8 cellular contexts compared by ENCODE assay signal in genomic region chr11:3837793-3838192, GRCh38. TPM values are rescaled to one million over a fixed set of nuclear protein-coding genes. Genes with fewer than 3 reads are reported as not detected.
DNase-seq lines count a peak whose midpoint lies in the region; ATAC-seq and TF ChIP-seq lines count a peak whose summit lies in the region.

No MANE protein-coding gene starts in this region.

- no peaks in the 10 kb centered on the region for H3K27me3 ChIP-seq in dorsolateral prefrontal cortex

- TF ChIP-seq CTCF in dorsolateral prefrontal cortex (IDR thresholded peaks at IDR 0.05 in 54 of 56, conservative IDR thresholded peaks at IDR 0.05 in 2 of 56; ENCODE audit: low read depth in 1 of 56, partially characterized antibody in 56 of 56), result no peak

- ATAC-seq in GM21619 (IDR thresholded peaks at IDR 0.05; ENCODE audit: unreplicated experiment) (no peak), HG03097 (IDR thresholded peaks at IDR 0.05; ENCODE audit: low FRiP score, unreplicated experiment) (no peak)

- intact Hi-C loops in dorsolateral prefrontal cortex (cut with DNase I) (loop anchor here in 1 of 2 donors (10.0 kb wide), 1 partner anchor 383 kb away; no protein-coding TSS in a partner anchor), posterior vena cava (cut with DNase I) (no loop called here)

- peak; percentile 22 for DNase-seq in ELR (ENCODE audit: low read depth)
- peak; percentile 47 for DNase-seq in NCI-H226
- peak in 3 of 10 donors; percentile 37 to 55 (median 47) for DNase-seq in dorsolateral prefrontal cortex
- peak; percentile 79 for DNase-seq in posterior vena cava (ENCODE audit: low spot score)
- no peak for DNase-seq in stimulated activated CD4-positive, alpha-beta T cell treated with anti-CD3 and anti-CD28 coated beads, Interleukin-4, amount 100 ng/mL, for 24 hours
- DNase-seq in activated CD8-positive, alpha-beta memory T cell treated with anti-CD3 and anti-CD28 coated beads, Interleukin-2, amount 50 U/mL, for 4 hours, result no peak

- peak overlapping the region in 57 of 59 donors; percentile 14 to 100 (median 83) for H3K27ac ChIP-seq in dorsolateral prefrontal cortex

- H3K4me3 ChIP-seq in dorsolateral prefrontal cortex, result peak overlapping the region in 30 of 59 donors; percentile 4 to 93 (median 36)

RNA-seq across cellular contexts. Expression of gene RHOG, which starts 3.0 kb away (rescaled TPM):
- total RNA-seq in dorsolateral prefrontal cortex (100 to 1,000 TPM in 1 of 120 experiments, 10 to 100 TPM in 119; 13.0 to 131 (median 35.8) TPM), posterior vena cava (10 to 100 TPM; 52.0 to 55.0 TPM)

RNA-seq across cellular contexts. Expression of gene STIM1, which starts 17.7 kb away (rescaled TPM):
- total RNA-seq in dorsolateral prefrontal cortex, result 10 to 100 TPM; 40.9 to 92.8 (median 69.6) TPM
- 10 to 100 TPM; 66.9 to 81.7 TPM for total RNA-seq in posterior vena cava

RNA-seq across cellular contexts. Expression of gene PGAP2, which starts 29.4 kb away (rescaled TPM):
- total RNA-seq in dorsolateral prefrontal cortex, result 10 to 100 TPM; 15.7 to 52.0 (median 29.4) TPM
- total RNA-seq in posterior vena cava, result 1 to 10 TPM; 5.4 to 9.2 TPM

RNA-seq across cellular contexts. Expression of gene NUP98, which starts 40.4 kb away (rescaled TPM):
- total RNA-seq in dorsolateral prefrontal cortex (10 to 100 TPM; 40.2 to 80.3 (median 56.5) TPM), posterior vena cava (10 to 100 TPM; 51.6 to 53.8 TPM)

Comparison
In these comparisons a context has a peak if more than half of its experiments do, and no peak if none do; other contexts are left out.
1. DNase-seq: peak in ELR (single experiment), NCI-H226 (single experiment) and posterior vena cava (single experiment); none in stimulated activated CD4-positive, alpha-beta T cell treated with anti-CD3 and anti-CD28 coated beads, Interleukin-4, amount 100 ng/mL, for 24 hours (single experiment) and activated CD8-positive, alpha-beta memory T cell treated with anti-CD3 and anti-CD28 coated beads, Interleukin-2, amount 50 U/mL, for 4 hours (single experiment).